Comparison of ENCODE assay signal across 12 cellular contexts in the genomic region with DNA sequence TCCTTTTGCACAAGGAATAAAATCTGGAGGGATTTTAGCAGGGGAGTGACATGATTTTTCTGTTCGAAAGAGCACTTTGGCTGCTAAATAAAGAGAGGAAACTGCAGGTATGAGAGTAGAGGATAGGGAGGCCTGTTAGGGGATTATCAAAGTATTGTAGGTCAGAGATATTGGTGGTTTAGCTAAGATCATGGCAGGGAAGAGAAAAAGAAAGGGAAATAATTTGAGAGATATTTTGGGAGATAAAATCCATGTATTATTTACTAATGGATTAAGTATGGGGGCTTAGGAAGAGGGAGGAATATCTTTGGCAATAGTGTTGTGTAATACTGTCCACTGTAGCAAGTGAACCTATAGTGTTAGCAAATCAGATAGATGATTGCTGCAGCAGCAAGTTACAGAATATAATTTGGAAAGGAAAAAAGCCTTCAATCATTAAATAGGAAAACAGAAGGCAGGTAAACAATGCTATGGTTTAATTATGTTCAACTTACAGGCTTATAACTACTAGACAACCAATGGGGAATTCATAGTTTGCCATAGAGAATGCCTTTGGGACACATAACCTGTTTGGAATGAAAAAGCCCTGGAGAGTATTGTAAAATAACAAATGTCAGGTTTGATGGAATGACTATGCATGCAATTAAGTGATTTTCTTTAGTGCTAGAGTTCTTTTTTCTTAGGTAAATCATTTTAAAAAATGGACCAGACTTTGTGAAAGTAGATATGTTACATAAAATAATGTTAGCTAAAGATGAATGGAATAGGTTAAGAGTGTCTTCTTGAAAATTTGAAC. TPM values are rescaled to one million over a fixed set of nuclear protein-coding genes. Genes with fewer than 3 reads are reported as not detected.
A peak's percentile ranks its signal among the peaks of the same experiment; 100 is the strongest.
DNase-seq lines count a peak whose midpoint lies in the region; ATAC-seq, FAIRE-seq and TF ChIP-seq lines count a peak whose summit lies in the region.
"Had no signal": no experiment of that assay in that cellular context is flagged by ENCODE, and none has a peak within 500 bp of the region (broad histone marks: within the 10 kb centered on the region; RNA-seq: fewer than 3 reads in every experiment).

No MANE protein-coding gene starts in this region.

- no peaks in the 10 kb centered on the region for H3K9me3 ChIP-seq in T-helper 17 cell (ENCODE audit: control insufficient read depth, low read length, poor library complexity, severe bottlenecking)
- H3K9me3 ChIP-seq in HepG2 (ENCODE audit: low read length): no peaks in the 10 kb centered on the region

- H3K36me3 Mint-ChIP-seq in T-helper 17 cell (ENCODE audit: low read depth): peaks cover 7% of the 10 kb centered on the region

- H3K4me3 ChIP-seq in HepG2 (replicated peaks in 1 of 3; ENCODE audit: insufficient read depth in 1 of 3, low read depth in 2 of 3, low read length in 3 of 3): no peak overlapping the region

- WGBS in HepG2 (ENCODE audit: low lambda C conversion rate): 0% methylated on average over 1 of the region's 1 CpG

- BruUV-seq in HepG2 (replicated peaks; lab: Mats Ljungman, UMichigan): TSS peak; percentile 6

- TF ChIP-seq CTCF in 22Rv1 (IDR thresholded peaks at IDR 0.05) (no peak), HepG2 (CRISPR knock-in tag; IDR thresholded peaks at IDR 0.05) (no peak)

- peaks cover 91% of the 10 kb centered on the region for H3K4me1 ChIP-seq in HepG2 (ENCODE audit: insufficient read depth, low read length)

- no peak for TF ChIP-seq POLR2A in HepG2 (IDR thresholded peaks at IDR 0.05; ENCODE audit: insufficient read depth in 1 of 2, low read depth in 2 of 2, low read length in 2 of 2)

- H3K9ac ChIP-seq in HepG2 (ENCODE audit: insufficient read depth, low read depth, low read length): no peak overlapping the region

- peaks cover 95% of the 10 kb centered on the region for H3K79me2 ChIP-seq in HepG2 (ENCODE audit: insufficient read depth, low read length)

- CTCF ChIA-PET in HepG2 (lab: Yijun Ruan, JAX; ENCODE audit: low intra/inter-chr PET ratio, low total read pairs): no interaction called here

- H3K27me3 Mint-ChIP-seq in T-helper 17 cell: no peaks in the 10 kb centered on the region

- FAIRE-seq in GM19239 (lab: Jason Lieb, UNC) (peak; percentile 28), HepG2 (lab: Jason Lieb, UNC) (no peak)

- H3K4me2 ChIP-seq in HepG2 (ENCODE audit: low read depth, low read length): peak overlapping the region; percentile 23

- peaks cover 22% of the 10 kb centered on the region for H3K4me1 Mint-ChIP-seq in T-helper 17 cell

- ATAC-seq in T-helper 17 cell (no peak), HepG2 (peak; percentile 69), sciatic nerve (no peak), HG03280 (IDR thresholded peaks at IDR 0.05; ENCODE audit: unreplicated experiment) (no peak)

- POLR2A ChIA-PET in HepG2 (lab: Yijun Ruan, JAX): interaction anchor here (0.6 kb wide), 1 partner anchor 10 kb away, joined by 3 read pairs; no protein-coding TSS in a partner anchor

- H3K27ac ChIP-seq in 22Rv1 (peak overlapping the region; percentile 54), HepG2 (ENCODE audit: extremely low read length, insufficient read depth, low read length) (peak overlapping the region; percentile 32)

- no peaks in the 10 kb centered on the region for H3K36me3 ChIP-seq in HepG2 (replicated peaks in 1 of 2; ENCODE audit: control insufficient read depth in 1 of 2, insufficient read depth in 2 of 2, low read length in 2 of 2)

- TF ChIP-seq RAD21 in HepG2 (CRISPR knock-in tag; IDR thresholded peaks at IDR 0.05): no peak

- DNase-seq in GM19239 (ENCODE audit: insufficient read length, low spot score): no peak
- DNase-seq in T-helper 17 cell: no peak
- DNase-seq in HepG2 (ENCODE audit: low spot score): peak; percentile 66
- DNase-seq in sciatic nerve (ENCODE audit: low spot score): no peak
- no peak for DNase-seq in amygdala (lab: John Stamatoyannopoulos, UW)
- DNase-seq in NCI-H446 (lab: John Stamatoyannopoulos, UW): no peak
- DNase-seq: central memory CD4-positive, alpha-beta T cell; NCI-H1105; SW 1271 had no signal

- peak in 1 of 2 experiments; percentile 69; a peak in 2 of 4 replicates for TF ChIP-seq EP300 in HepG2 (IDR thresholded peaks at IDR 0.05; ENCODE audit: low read depth in 2 of 2, low read length in 2 of 2)
- TF ChIP-seq EP300 in HepG2 (CRISPR knock-in tag; IDR thresholded peaks at IDR 0.05; ENCODE audit: borderline replicate concordance): no peak

- H3K4me3 Mint-ChIP-seq in T-helper 17 cell: no peak overlapping the region

- H4K20me1 ChIP-seq in HepG2 (ENCODE audit: insufficient read depth, low read length): peaks cover 23% of the 10 kb centered on the region

- in situ Hi-C loops in HepG2 (cut with HindIII; ENCODE audit: extremely low pct_ligation_motif_present, low pct_unique_long_range_greater_than_20kb): no loop called here

- H3K27ac Mint-ChIP-seq in T-helper 17 cell: peak overlapping the region; percentile 80
- H3K27ac Mint-ChIP-seq: activated T-helper 2 cell treated with anti-CD3 and anti-CD28 coated beads, Interferon-gamma antibody, Interleukin-2, Interleukin-4, amounts not matched to agents 10 μg/mL and 5 μg/mL and 100 μg/mL, durations not matched to agents 14 hours and 24 hours and 36 hours had no signal

- no peaks in the 10 kb centered on the region for H3K27me3 ChIP-seq in HepG2 (ENCODE audit: control insufficient read depth in 1 of 2, insufficient read depth in 2 of 2, low read length in 2 of 2)

- no peak overlapping the region for H2AFZ ChIP-seq in HepG2 (ENCODE audit: low read length)

- intact Hi-C loops in HepG2 (cut with micrococcal nuclease; ENCODE audit: unreplicated experiment) (no loop called here), sciatic nerve (cut with DNase I) (no loop called here)

TF ChIP-seq in HepG2, 621 proteins besides CTCF, POLR2A, EP300 and RAD21 (continues in another document):
- no peak for TF ChIP-seq FOXP1 (IDR thresholded peaks at IDR 0.05)
- peak; percentile 26; the same call in 1 of the 2 replicates for TF ChIP-seq FOXP1 (CRISPR knock-in tag; IDR thresholded peaks at IDR 0.05)
- peak; percentile 94 for TF ChIP-seq CEBPB (IDR thresholded peaks at IDR 0.05; ENCODE audit: borderline replicate concordance, low read depth, low read length)

RNA-seq across cellular contexts. Expression of gene ADIPOR2, which starts 50.5 kb away (rescaled TPM):
- 10 to 100 TPM; 17.1 to 23.5 TPM for total RNA-seq in T-helper 17 cell
- 35.2 and 40.8 TPM in 2 replicates for total RNA-seq in HepG2 (2016; rRNA removed; fragmentation: Illumina TruSeq; extraction: Trizol)
- total RNA-seq in HepG2 (2016; cell fraction: cytosol; rRNA removed; fragmentation: Illumina TruSeq; extraction: Trizol; ENCODE audit: low read depth): 14.0 and 15.3 TPM in 2 replicates
- total RNA-seq in HepG2 (2016; cell fraction: insoluble cytoplasmic fraction; rRNA removed; fragmentation: Illumina TruSeq; extraction: Trizol): 34.6 and 36.8 TPM in 2 replicates
- 32.2 and 37.5 TPM in 2 replicates for total RNA-seq in HepG2 (2016; cell fraction: membrane; rRNA removed; fragmentation: Illumina TruSeq; extraction: Trizol)
- 57.1 and 62.9 TPM in 2 replicates for total RNA-seq in HepG2 (2016; cell fraction: nucleus; rRNA removed; fragmentation: Illumina TruSeq; extraction: Trizol)
- 52.2 and 56.5 TPM in 2 replicates for polyA plus RNA-seq in HepG2 (2011; rRNA removed)
- polyA plus RNA-seq in HepG2 (2011; cell fraction: cytosol; rRNA removed): 30.4 and 47.3 TPM in 2 replicates
- polyA plus RNA-seq in HepG2 (2011; cell fraction: nucleus; rRNA removed): 39.2 and 60.6 TPM in 2 replicates
- 68.6 and 70.3 TPM in 2 replicates for polyA plus RNA-seq in HepG2 (2012)
- 8.2 TPM in 2 replicates for polyA plus RNA-seq in HepG2 (2016; cell fraction: cytosol; fragmentation: Illumina TruSeq; extraction: Trizol; ENCODE audit: low read depth)
- polyA plus RNA-seq in HepG2 (2016; cell fraction: insoluble cytoplasmic fraction; fragmentation: Illumina TruSeq; extraction: Trizol; ENCODE audit: low read depth): 42.4 and 47.2 TPM in 2 replicates
- polyA plus RNA-seq in HepG2 (2016; cell fraction: membrane; fragmentation: Illumina TruSeq; extraction: Trizol; ENCODE audit: low read depth): 24.7 and 28.3 TPM in 2 replicates
- 75.6 and 80.5 TPM in 2 replicates for polyA plus RNA-seq in HepG2 (2016; cell fraction: nucleus; fragmentation: Illumina TruSeq; extraction: Trizol; ENCODE audit: insufficient read depth, low read depth)
- 53.2 and 63.9 TPM in 2 replicates for polyA minus RNA-seq in HepG2 (2011; rRNA and poly(A)+ RNA removed; ENCODE audit: low replicate concordance)
- polyA minus RNA-seq in HepG2 (2011; cell fraction: cytosol; rRNA and poly(A)+ RNA removed): 37.1 and 43.3 TPM in 2 replicates
- polyA minus RNA-seq in HepG2 (2011; cell fraction: nucleus; rRNA and poly(A)+ RNA removed): 89.9 and 92.1 TPM in 2 replicates
- 79.3 TPM for total RNA-seq in sciatic nerve
